ENCODE assay signal across 8 cellular contexts in genomic region chr7:120987683-120988590, GRCh38.
DNase-seq lines count a peak whose midpoint lies in the region; ATAC-seq and TF ChIP-seq lines count a peak whose summit lies in the region.

No MANE protein-coding gene starts in this region.

- DNase-seq in AML-193 (lab: John Stamatoyannopoulos, UW) (peak; percentile 75 to 77), NCI-H510A treated with DMSO at 0.1 percent for 48 hours (lab: John Stamatoyannopoulos, UW) (peak; percentile 66), coronary artery (ENCODE audit: low spot score) (peak; percentile 92), left kidney (ENCODE audit: low read depth, low spot score) (peak; percentile 94)
- peak; percentile 89 for DNase-seq in activated CD4-positive, alpha-beta T cell treated with anti-CD3 and anti-CD28 coated beads for 48 hours
- DNase-seq in stimulated activated CD4-positive, alpha-beta T cell treated with anti-CD3 and anti-CD28 coated beads, Interleukin-1b, Interleukin-23, amount 100 ng/mL, for 4 hours (ENCODE audit: low read depth in 2 of 2): peak; percentile 72 to 76

- TF ChIP-seq CTCF in coronary artery (IDR thresholded peaks at IDR 0.05): peak; percentile 61

- H3K27ac ChIP-seq in coronary artery: peak overlapping the region; percentile 96 to 97

- ATAC-seq in GM19035 (IDR thresholded peaks at IDR 0.05; ENCODE audit: unreplicated experiment) (peak; percentile 87), HG03354 (IDR thresholded peaks at IDR 0.05; ENCODE audit: poor library complexity, severe bottlenecking, unreplicated experiment) (peak; percentile 93)

- peak overlapping the region; percentile 83 for H3K4me3 ChIP-seq in coronary artery

Comparison
In these comparisons a context has a peak if more than half of its experiments do, and no peak if none do; other contexts are left out.
1. Peak in every context shown above with its lines: DNase-seq, ATAC-seq, H3K4me3 ChIP-seq and H3K27ac ChIP-seq.